ENCODE assay signal across 5 cellular contexts in genomic region chr5:133415906-133416305, GRCh38.
"Had no signal": no experiment of that assay in that cellular context is flagged by ENCODE, and none has a peak within 500 bp of the region (broad histone marks: within the 10 kb centered on the region; RNA-seq: fewer than 3 reads in every experiment).

No MANE protein-coding gene starts in this region.

- ATAC-seq: HepG2, K562 had no signal

- H3K4me3 ChIP-seq: K562 had no signal

- DNase-seq: IMR-90, KBM-7 had no signal

- H3K27ac ChIP-seq: HL-60 had no signal
